Comparison of ENCODE assay signal across 1 cellular context in the genomic region with DNA sequence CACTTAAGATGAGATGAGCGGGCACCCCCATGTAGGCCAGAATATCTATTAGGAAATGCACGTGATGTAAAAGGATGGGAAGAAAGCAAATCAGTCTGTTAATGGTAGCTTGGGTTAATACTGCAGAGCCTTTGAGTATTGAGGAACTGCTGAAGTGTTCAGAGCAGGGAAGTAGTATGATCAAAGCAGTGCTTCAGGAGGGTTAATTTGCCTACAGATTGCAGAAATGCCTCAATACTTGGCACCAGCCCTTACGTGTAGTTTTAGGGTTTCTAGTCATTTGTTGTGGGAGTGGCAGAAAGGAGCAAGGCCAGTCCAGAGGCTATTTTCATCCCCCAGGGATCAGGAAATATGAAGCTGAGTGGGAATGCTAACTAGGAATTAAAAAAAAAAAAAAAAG.
TF ChIP-seq lines count a peak whose summit lies in the region.

No MANE protein-coding gene starts in this region.

TF ChIP-seq in SK-N-SH, 30 proteins besides CTCF, POLR2A, EP300 and RAD21 (continued from another document):
- no peak for TF ChIP-seq IRF3 (IDR thresholded peaks at IDR 0.05; ENCODE audit: low read depth, low read length)
- TF ChIP-seq NFIC (IDR thresholded peaks at IDR 0.05; ENCODE audit: borderline replicate concordance), result no peak
- no peak for TF ChIP-seq RCOR1 (IDR thresholded peaks at IDR 0.05; ENCODE audit: low read length)
- no peak for TF ChIP-seq CHD2 (IDR thresholded peaks at IDR 0.05; ENCODE audit: low read length, partially characterized antibody)
